1 cellular context compared by ENCODE assay signal in the genomic region with DNA sequence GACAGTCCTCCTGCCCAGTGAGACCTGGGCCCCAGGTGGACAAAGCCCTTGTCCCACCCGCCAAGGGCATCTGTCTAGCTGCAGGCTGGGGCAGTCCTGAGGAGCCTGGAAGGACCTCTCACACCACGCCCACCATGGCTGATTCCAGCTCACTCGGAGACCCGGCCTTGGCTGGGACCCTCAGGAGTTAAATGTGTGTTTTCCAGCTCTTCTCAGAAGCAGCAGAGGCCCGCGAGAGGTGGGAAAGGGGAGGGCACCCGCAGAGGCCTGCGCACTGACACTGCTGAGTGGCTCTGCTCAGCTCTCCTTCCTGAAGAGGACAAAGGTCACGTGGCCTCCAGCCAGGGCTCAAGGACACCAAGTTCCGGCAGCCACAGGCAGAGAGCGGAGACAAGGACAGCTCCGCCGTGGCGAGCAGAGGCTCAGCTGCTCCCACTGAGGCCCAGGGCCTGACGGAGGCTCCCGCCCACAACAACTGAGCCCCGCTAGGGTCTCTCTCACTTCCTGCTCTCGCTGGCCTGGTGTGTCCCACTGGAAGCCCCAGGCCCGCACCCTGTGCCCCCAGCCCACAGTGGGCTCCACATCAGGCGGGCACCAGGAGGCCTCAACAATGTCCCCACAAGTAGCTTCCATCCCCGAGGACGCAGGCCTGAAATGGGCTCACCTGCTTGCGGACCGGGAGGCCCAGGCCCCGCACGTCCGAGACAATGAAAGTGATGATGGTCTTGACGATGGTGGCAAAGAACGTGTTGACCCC.
TF ChIP-seq lines count a peak whose summit lies in the region.

No MANE protein-coding gene starts in this region.

TF ChIP-seq in HepG2, 621 proteins besides CTCF, POLR2A, EP300 and RAD21 (continued from another document):
- TF ChIP-seq, protein P1, sequence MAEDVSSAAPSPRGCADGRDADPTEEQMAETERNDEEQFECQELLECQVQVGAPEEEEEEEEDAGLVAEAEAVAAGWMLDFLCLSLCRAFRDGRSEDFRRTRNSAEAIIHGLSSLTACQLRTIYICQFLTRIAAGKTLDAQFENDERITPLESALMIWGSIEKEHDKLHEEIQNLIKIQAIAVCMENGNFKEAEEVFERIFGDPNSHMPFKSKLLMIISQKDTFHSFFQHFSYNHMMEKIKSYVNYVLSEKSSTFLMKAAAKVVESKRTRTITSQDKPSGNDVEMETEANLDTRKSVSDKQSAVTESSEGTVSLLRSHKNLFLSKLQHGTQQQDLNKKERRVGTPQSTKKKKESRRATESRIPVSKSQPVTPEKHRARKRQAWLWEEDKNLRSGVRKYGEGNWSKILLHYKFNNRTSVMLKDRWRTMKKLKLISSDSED (CRISPR knock-in tag; IDR thresholded peaks at IDR 0.05): no peak
- peak; percentile 49; the same call in 1 of the 2 replicates for TF ChIP-seq FOXK1 (CRISPR knock-in tag; IDR thresholded peaks at IDR 0.05; ENCODE audit: borderline replicate concordance, low read depth)
